Comparison of ENCODE assay signal across 11 cellular contexts in the genomic region with DNA sequence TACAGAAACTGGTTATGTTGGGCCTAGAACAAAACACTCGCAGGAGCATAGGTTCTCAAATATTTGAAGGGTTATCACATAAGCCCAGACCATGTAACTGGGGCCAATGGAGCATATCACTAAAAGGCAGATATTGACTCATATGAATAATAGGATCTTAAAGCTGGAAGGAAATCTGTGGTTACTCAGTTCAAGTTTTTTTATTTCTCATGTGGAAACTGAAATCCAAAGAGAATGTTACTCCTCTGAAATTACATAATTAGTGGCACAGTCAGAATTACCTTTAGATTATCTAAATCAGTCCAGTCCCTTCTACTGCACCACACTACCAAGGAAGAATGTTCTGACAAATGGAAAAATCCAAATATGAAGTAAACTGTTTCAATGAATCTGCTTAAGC. TPM values are rescaled to one million over a fixed set of nuclear protein-coding genes. Genes with fewer than 3 reads are reported as not detected.
DNase-seq lines count a peak whose midpoint lies in the region; ATAC-seq lines count a peak whose summit lies in the region.
"Had no signal": no experiment of that assay in that cellular context is flagged by ENCODE, and none has a peak within 500 bp of the region (broad histone marks: within the 10 kb centered on the region; RNA-seq: fewer than 3 reads in every experiment).

No MANE protein-coding gene starts in this region.

- intact Hi-C loops in head of caudate nucleus (cut with DNase I): no loop called here

- peaks cover 2% of the 10 kb centered on the region for H3K36me3 Mint-ChIP-seq in activated T-cell treated with anti-CD3 and anti-CD28 coated beads, Interleukin-2, amount 50 U/mL, for 24 hours (ENCODE audit: low read depth)
- no peaks in the 10 kb centered on the region for H3K36me3 Mint-ChIP-seq in stimulated activated naive CD8-positive, alpha-beta T cell treated with anti-CD3 and anti-CD28 coated beads, Interleukin-15, Interleukin-2, amounts not matched to agents 100 ng/mL and 50 ng/mL, for 24 hours (ENCODE audit: low read depth)

- H3K36me3 ChIP-seq in SJCRH30: no peaks in the 10 kb centered on the region

- peak; percentile 50 for ATAC-seq in HG02678 (IDR thresholded peaks at IDR 0.05; ENCODE audit: unreplicated experiment)
- peak; percentile 57 for ATAC-seq in HG03469 (IDR thresholded peaks at IDR 0.05; ENCODE audit: unreplicated experiment)
- ATAC-seq: T-helper 17 cell had no signal

- H3K27ac ChIP-seq in SJCRH30: no peak overlapping the region

- no peaks in the 10 kb centered on the region for H3K27me3 Mint-ChIP-seq in activated T-cell treated with anti-CD3 and anti-CD28 coated beads, Interleukin-2, amount 50 U/mL, for 24 hours
- no peaks in the 10 kb centered on the region for H3K27me3 Mint-ChIP-seq in stimulated activated naive CD8-positive, alpha-beta T cell treated with anti-CD3 and anti-CD28 coated beads, Interleukin-15, Interleukin-2, amounts not matched to agents 100 ng/mL and 50 ng/mL, for 24 hours

- no peaks in the 10 kb centered on the region for H3K27me3 ChIP-seq in SJCRH30

- peak overlapping the region; percentile 62 for H3K27ac Mint-ChIP-seq in activated T-cell treated with anti-CD3 and anti-CD28 coated beads, Interleukin-2, amount 50 U/mL, for 24 hours
- peak overlapping the region; percentile 23 for H3K27ac Mint-ChIP-seq in stimulated activated naive CD8-positive, alpha-beta T cell treated with anti-CD3 and anti-CD28 coated beads, Interleukin-15, Interleukin-2, amounts not matched to agents 100 ng/mL and 50 ng/mL, for 24 hours
- H3K27ac Mint-ChIP-seq: T-helper 17 cell had no signal

- no peaks in the 10 kb centered on the region for H3K9me3 ChIP-seq in SJCRH30 (replicated peaks)

- H3K4me1 ChIP-seq in SJCRH30: no peaks in the 10 kb centered on the region

- no peaks in the 10 kb centered on the region for H3K9me3 Mint-ChIP-seq in activated T-cell treated with anti-CD3 and anti-CD28 coated beads, Interleukin-2, amount 50 U/mL, for 24 hours
- H3K9me3 Mint-ChIP-seq in stimulated activated naive CD8-positive, alpha-beta T cell treated with anti-CD3 and anti-CD28 coated beads, Interleukin-15, Interleukin-2, amounts not matched to agents 100 ng/mL and 50 ng/mL, for 24 hours: no peaks in the 10 kb centered on the region

- DNase-seq in activated T-cell treated with anti-CD3 and anti-CD28 coated beads, Interleukin-2, amount 50 U/mL, for 24 hours: no peak
- no peak for DNase-seq in activated T-cell treated with anti-CD3 and anti-CD28 coated beads, Interleukin-2, amount 50 U/mL, for 1 hour
- no peak for DNase-seq in head of caudate nucleus
- no peak for DNase-seq in SJCRH30
- no peak for DNase-seq in SW 1271 (lab: John Stamatoyannopoulos, UW)
- DNase-seq: NCI-H1105 treated with DMSO at 0.1 percent for 48 hours, retina, T-helper 17 cell had no signal

- H3K4me1 Mint-ChIP-seq in activated T-cell treated with anti-CD3 and anti-CD28 coated beads, Interleukin-2, amount 50 U/mL, for 24 hours (ENCODE audit: low read depth): peaks cover 16% of the 10 kb centered on the region
- peaks cover 22% of the 10 kb centered on the region for H3K4me1 Mint-ChIP-seq in stimulated activated naive CD8-positive, alpha-beta T cell treated with anti-CD3 and anti-CD28 coated beads, Interleukin-15, Interleukin-2, amounts not matched to agents 100 ng/mL and 50 ng/mL, for 24 hours (ENCODE audit: low read depth)

- no peak overlapping the region for H3K4me3 Mint-ChIP-seq in activated T-cell treated with anti-CD3 and anti-CD28 coated beads, Interleukin-2, amount 50 U/mL, for 24 hours
- no peak overlapping the region for H3K4me3 Mint-ChIP-seq in stimulated activated naive CD8-positive, alpha-beta T cell treated with anti-CD3 and anti-CD28 coated beads, Interleukin-15, Interleukin-2, amounts not matched to agents 100 ng/mL and 50 ng/mL, for 24 hours
- H3K4me3 Mint-ChIP-seq: T-helper 17 cell had no signal

- no peak overlapping the region for H3K4me3 ChIP-seq in SJCRH30

RNA-seq across cellular contexts. Expression of a gene that starts 12.0 kb away (rescaled TPM):
- 0.05 TPM in 1 of 2 replicates, not detected in the other for total RNA-seq in SJCRH30 (2014; rRNA removed; shearing (Covaris generic))

RNA-seq across cellular contexts. Expression of a gene that starts 23.7 kb away (rescaled TPM):
- not detected in 2 replicates for total RNA-seq in SJCRH30 (2014; rRNA removed; shearing (Covaris generic))
- total RNA-seq: T-helper 17 cell had no signal

RNA-seq across cellular contexts. Expression of a gene that starts 36.6 kb away (rescaled TPM):
- total RNA-seq in SJCRH30 (2014; rRNA removed; shearing (Covaris generic)): not detected in 2 replicates

RNA-seq across cellular contexts. Expression of a gene that starts 58.0 kb away (rescaled TPM):
- not detected in 2 replicates for total RNA-seq in SJCRH30 (2014; rRNA removed; shearing (Covaris generic))
